In the genomic region with DNA sequence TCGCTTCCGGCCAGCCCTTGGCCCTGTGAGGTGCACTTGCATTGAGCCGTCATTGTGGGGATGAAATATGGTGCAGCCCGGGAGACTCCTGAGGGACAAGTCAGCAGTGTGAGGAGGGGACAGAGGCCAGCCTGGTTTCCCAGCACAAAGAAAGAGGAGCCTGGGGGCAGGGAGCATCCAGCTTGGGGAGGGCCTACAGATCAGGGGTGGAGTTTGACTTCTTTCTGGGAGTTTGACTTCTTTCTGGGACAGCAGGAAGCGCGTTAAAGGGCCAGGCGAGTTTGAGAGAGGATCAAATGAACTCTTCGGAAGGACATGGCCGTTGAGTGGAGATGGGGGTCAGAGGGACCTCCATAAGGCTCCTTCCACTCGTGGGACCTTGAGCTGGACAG, we compare ENCODE assay signal across 1 cellular context.
TF ChIP-seq lines count a peak whose summit lies in the region.

No MANE protein-coding gene starts in this region.

TF ChIP-seq in GM23338, 12 proteins besides CTCF, POLR2A, EP300 and RAD21 (continued from another document):
- TF ChIP-seq, protein P1, sequence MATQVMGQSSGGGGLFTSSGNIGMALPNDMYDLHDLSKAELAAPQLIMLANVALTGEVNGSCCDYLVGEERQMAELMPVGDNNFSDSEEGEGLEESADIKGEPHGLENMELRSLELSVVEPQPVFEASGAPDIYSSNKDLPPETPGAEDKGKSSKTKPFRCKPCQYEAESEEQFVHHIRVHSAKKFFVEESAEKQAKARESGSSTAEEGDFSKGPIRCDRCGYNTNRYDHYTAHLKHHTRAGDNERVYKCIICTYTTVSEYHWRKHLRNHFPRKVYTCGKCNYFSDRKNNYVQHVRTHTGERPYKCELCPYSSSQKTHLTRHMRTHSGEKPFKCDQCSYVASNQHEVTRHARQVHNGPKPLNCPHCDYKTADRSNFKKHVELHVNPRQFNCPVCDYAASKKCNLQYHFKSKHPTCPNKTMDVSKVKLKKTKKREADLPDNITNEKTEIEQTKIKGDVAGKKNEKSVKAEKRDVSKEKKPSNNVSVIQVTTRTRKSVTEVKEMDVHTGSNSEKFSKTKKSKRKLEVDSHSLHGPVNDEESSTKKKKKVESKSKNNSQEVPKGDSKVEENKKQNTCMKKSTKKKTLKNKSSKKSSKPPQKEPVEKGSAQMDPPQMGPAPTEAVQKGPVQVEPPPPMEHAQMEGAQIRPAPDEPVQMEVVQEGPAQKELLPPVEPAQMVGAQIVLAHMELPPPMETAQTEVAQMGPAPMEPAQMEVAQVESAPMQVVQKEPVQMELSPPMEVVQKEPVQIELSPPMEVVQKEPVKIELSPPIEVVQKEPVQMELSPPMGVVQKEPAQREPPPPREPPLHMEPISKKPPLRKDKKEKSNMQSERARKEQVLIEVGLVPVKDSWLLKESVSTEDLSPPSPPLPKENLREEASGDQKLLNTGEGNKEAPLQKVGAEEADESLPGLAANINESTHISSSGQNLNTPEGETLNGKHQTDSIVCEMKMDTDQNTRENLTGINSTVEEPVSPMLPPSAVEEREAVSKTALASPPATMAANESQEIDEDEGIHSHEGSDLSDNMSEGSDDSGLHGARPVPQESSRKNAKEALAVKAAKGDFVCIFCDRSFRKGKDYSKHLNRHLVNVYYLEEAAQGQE (IDR thresholded peaks at IDR 0.05; ENCODE audit: unreplicated experiment), result no peak
- TF ChIP-seq STAT1 (IDR thresholded peaks at IDR 0.05; ENCODE audit: unreplicated experiment), result no peak
- no peak for TF ChIP-seq EZH2 (IDR thresholded peaks at IDR 0.05; ENCODE audit: low read depth, unreplicated experiment)
- no peak for TF ChIP-seq JUNB (IDR thresholded peaks at IDR 0.05; ENCODE audit: unreplicated experiment)
- TF ChIP-seq, protein P2, sequence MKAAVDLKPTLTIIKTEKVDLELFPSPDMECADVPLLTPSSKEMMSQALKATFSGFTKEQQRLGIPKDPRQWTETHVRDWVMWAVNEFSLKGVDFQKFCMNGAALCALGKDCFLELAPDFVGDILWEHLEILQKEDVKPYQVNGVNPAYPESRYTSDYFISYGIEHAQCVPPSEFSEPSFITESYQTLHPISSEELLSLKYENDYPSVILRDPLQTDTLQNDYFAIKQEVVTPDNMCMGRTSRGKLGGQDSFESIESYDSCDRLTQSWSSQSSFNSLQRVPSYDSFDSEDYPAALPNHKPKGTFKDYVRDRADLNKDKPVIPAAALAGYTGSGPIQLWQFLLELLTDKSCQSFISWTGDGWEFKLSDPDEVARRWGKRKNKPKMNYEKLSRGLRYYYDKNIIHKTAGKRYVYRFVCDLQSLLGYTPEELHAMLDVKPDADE (IDR thresholded peaks at IDR 0.05), result no peak
- no peak for TF ChIP-seq ZNF114 (CRISPR knock-in tag; IDR thresholded peaks at IDR 0.05)
- no peak for TF ChIP-seq CREB1 (CRISPR knock-in tag; IDR thresholded peaks at IDR 0.05; ENCODE audit: low read depth)
- no peak for TF ChIP-seq NANOG (IDR thresholded peaks at IDR 0.05; ENCODE audit: borderline replicate concordance)
TF ChIP-seq in GM23338: peak in this region for 0.
